ENCODE assay signal across 1 cellular context in genomic region chr2:43399098-43399497, GRCh38.
A peak's percentile ranks its signal among the peaks of the same experiment; 100 is the strongest.
TF ChIP-seq lines count a peak whose summit lies in the region.

No MANE protein-coding gene starts in this region.

TF ChIP-seq in HepG2, 621 proteins besides CTCF, POLR2A, EP300 and RAD21 (continued from another document):
- TF ChIP-seq HIC2 (CRISPR knock-in tag; IDR thresholded peaks at IDR 0.05; ENCODE audit: low read depth) = no peak
- no peak for TF ChIP-seq CREBL2 (CRISPR knock-in tag; IDR thresholded peaks at IDR 0.05; ENCODE audit: borderline replicate concordance)
- peak; percentile 52; the same call in 1 of the 2 replicates for TF ChIP-seq PITX1 (CRISPR knock-in tag; IDR thresholded peaks at IDR 0.05)
- no peak for TF ChIP-seq NFE2L1 (CRISPR knock-in tag; IDR thresholded peaks at IDR 0.05; ENCODE audit: borderline replicate concordance)
- TF ChIP-seq GFI1 (CRISPR knock-in tag; IDR thresholded peaks at IDR 0.05; ENCODE audit: borderline replicate concordance) = no peak
- no peak for TF ChIP-seq NR1H2 (CRISPR knock-in tag; IDR thresholded peaks at IDR 0.05; ENCODE audit: borderline replicate concordance, low read depth)
- no peak for TF ChIP-seq XBP1 (CRISPR knock-in tag; IDR thresholded peaks at IDR 0.05)
- no peak; the same call in 1 of the 2 replicates for TF ChIP-seq POGZ (CRISPR knock-in tag; IDR thresholded peaks at IDR 0.05)
- TF ChIP-seq PAXIP1 (CRISPR knock-in tag; conservative IDR thresholded peaks at IDR 0.05) = peak; percentile 27; the same call in 1 of the 2 replicates
- no peak for TF ChIP-seq ZNF609 (CRISPR knock-in tag; IDR thresholded peaks at IDR 0.05; ENCODE audit: borderline replicate concordance)
- no peak for TF ChIP-seq BRD4 (CRISPR knock-in tag; IDR thresholded peaks at IDR 0.05)
- no peak for TF ChIP-seq ZNF543 (CRISPR knock-in tag; IDR thresholded peaks at IDR 0.05)
- no peak for TF ChIP-seq ZSCAN21 (CRISPR knock-in tag; IDR thresholded peaks at IDR 0.05; ENCODE audit: borderline replicate concordance)
- TF ChIP-seq NR2F6 (IDR thresholded peaks at IDR 0.05) = no peak
- TF ChIP-seq NR2F6 (CRISPR knock-in tag; IDR thresholded peaks at IDR 0.05) = no peak
- no peak for TF ChIP-seq ZNF101 (CRISPR knock-in tag; IDR thresholded peaks at IDR 0.05; ENCODE audit: borderline replicate concordance, low read depth)
- TF ChIP-seq ARNT2 (CRISPR knock-in tag; IDR thresholded peaks at IDR 0.05; ENCODE audit: low read depth) = no peak
- no peak for TF ChIP-seq SUZ12 (IDR thresholded peaks at IDR 0.05; ENCODE audit: low read depth, low read length)
- no peak for TF ChIP-seq ZIK1 (CRISPR knock-in tag; IDR thresholded peaks at IDR 0.05; ENCODE audit: borderline replicate concordance, low read depth)
- TF ChIP-seq ZNF44 (CRISPR knock-in tag; IDR thresholded peaks at IDR 0.05) = no peak
- TF ChIP-seq ZNF564 (CRISPR knock-in tag; IDR thresholded peaks at IDR 0.05) = no peak
- TF ChIP-seq ZNF784 (CRISPR knock-in tag; IDR thresholded peaks at IDR 0.05; ENCODE audit: borderline replicate concordance) = 0 out of 2 replicates have a peak, but pooled peaks have one; percentile 8
- TF ChIP-seq ZMYM4 (CRISPR knock-in tag; IDR thresholded peaks at IDR 0.05) = peak; percentile 30; the same call in 1 of the 2 replicates
- TF ChIP-seq ZBTB39 (CRISPR knock-in tag; IDR thresholded peaks at IDR 0.05) = no peak
- no peak for TF ChIP-seq CEBPB (IDR thresholded peaks at IDR 0.05; ENCODE audit: borderline replicate concordance, low read depth, low read length)
- TF ChIP-seq AHDC1 (CRISPR knock-in tag; IDR thresholded peaks at IDR 0.05; ENCODE audit: borderline replicate concordance) = no peak
- peak; percentile 73; the same call in 1 of the 2 replicates for TF ChIP-seq EHMT2 (IDR thresholded peaks at IDR 0.05; ENCODE audit: borderline replicate concordance, low read depth, low read length)
- TF ChIP-seq ZNF430 (CRISPR knock-in tag; IDR thresholded peaks at IDR 0.05) = no peak
- no peak for TF ChIP-seq ZSCAN31 (CRISPR knock-in tag; IDR thresholded peaks at IDR 0.05; ENCODE audit: low read depth)
- no peak for TF ChIP-seq ZNF770 (CRISPR knock-in tag; IDR thresholded peaks at IDR 0.05)
- TF ChIP-seq RAD51 (IDR thresholded peaks at IDR 0.05; ENCODE audit: borderline replicate concordance) = no peak
- no peak for TF ChIP-seq SP4 (CRISPR knock-in tag; IDR thresholded peaks at IDR 0.05)
- TF ChIP-seq ELK4 (CRISPR knock-in tag; IDR thresholded peaks at IDR 0.05; ENCODE audit: borderline replicate concordance) = no peak
- no peak for TF ChIP-seq MXD4 (CRISPR knock-in tag; IDR thresholded peaks at IDR 0.05)
